ENCODE assay signal across 1 cellular context in the genomic region with DNA sequence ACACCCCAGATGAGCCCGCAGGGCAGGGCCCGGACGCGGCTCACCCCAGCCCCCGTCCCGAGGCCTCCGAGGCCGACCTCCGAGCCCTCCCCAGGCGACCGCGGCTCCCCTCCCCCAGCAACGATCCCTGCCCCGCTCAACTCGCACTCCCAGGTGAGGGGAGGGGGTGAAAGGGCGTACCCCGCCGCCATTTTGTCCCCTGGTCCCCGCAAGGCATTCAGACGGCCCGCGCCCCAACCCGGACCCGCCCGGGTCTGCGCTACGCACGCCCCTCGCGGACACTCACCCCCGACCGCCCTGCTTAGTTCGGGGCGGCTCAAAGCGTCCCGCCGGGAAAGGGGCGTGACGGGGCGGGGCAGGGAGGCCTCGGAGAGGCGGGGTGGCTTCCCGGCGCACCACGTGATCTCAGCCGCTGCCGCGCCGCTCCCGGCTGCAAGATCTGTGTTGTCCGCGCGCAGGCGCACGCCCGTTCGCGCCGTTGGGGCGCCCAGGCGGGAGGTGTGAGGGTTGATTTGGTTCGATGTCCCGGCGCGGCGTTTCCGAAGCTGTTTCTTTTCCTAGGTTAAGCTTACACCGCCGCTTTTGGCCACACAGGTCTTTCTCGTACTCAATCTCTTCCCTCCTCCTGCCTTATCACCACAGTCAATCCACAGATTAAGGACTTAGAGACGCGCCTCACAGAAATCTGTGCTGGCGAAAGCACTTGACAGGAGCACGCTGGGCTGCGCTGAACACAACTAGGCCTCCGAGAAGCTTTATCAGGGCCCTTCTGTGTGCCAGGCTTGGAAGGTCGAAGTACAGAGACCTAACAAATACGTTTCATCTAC.
TF ChIP-seq lines count a peak whose summit lies in the region.

A gene with protein sequence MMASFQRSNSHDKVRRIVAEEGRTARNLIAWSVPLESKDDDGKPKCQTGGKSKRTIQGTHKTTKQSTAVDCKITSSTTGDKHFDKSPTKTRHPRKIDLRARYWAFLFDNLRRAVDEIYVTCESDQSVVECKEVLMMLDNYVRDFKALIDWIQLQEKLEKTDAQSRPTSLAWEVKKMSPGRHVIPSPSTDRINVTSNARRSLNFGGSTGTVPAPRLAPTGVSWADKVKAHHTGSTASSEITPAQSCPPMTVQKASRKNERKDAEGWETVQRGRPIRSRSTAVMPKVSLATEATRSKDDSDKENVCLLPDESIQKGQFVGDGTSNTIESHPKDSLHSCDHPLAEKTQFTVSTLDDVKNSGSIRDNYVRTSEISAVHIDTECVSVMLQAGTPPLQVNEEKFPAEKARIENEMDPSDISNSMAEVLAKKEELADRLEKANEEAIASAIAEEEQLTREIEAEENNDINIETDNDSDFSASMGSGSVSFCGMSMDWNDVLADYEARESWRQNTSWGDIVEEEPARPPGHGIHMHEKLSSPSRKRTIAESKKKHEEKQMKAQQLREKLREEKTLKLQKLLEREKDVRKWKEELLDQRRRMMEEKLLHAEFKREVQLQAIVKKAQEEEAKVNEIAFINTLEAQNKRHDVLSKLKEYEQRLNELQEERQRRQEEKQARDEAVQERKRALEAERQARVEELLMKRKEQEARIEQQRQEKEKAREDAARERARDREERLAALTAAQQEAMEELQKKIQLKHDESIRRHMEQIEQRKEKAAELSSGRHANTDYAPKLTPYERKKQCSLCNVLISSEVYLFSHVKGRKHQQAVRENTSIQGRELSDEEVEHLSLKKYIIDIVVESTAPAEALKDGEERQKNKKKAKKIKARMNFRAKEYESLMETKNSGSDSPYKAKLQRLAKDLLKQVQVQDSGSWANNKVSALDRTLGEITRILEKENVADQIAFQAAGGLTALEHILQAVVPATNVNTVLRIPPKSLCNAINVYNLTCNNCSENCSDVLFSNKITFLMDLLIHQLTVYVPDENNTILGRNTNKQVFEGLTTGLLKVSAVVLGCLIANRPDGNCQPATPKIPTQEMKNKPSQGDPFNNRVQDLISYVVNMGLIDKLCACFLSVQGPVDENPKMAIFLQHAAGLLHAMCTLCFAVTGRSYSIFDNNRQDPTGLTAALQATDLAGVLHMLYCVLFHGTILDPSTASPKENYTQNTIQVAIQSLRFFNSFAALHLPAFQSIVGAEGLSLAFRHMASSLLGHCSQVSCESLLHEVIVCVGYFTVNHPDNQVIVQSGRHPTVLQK (N-terminal part only) (minus strand): TSS at position 328 of the 827 bp plus-strand sequence. CDS start 21,523 bp downstream, outside the sequence.

TF ChIP-seq in HepG2, 621 proteins besides CTCF, POLR2A, EP300 and RAD21 (continued from another document and continues in another):
- no peak for TF ChIP-seq TRIM24 (CRISPR knock-in tag; IDR thresholded peaks at IDR 0.05)
- no peak for TF ChIP-seq ZSCAN5A (CRISPR knock-in tag; IDR thresholded peaks at IDR 0.05; ENCODE audit: borderline replicate concordance)
- TF ChIP-seq TCF12 (IDR thresholded peaks at IDR 0.05): no peak
- TF ChIP-seq TCF12 (CRISPR knock-in tag; IDR thresholded peaks at IDR 0.05): peak; percentile 90
- peak in 1 of 2 experiments; percentile 83; a peak in 2 of 4 replicates for TF ChIP-seq KLF16 (CRISPR knock-in tag; IDR thresholded peaks at IDR 0.05)
- no peak for TF ChIP-seq FOXA1 (IDR thresholded peaks at IDR 0.05)
- no peak; the same call in 1 of the 2 replicates for TF ChIP-seq FOXA1 (CRISPR knock-in tag; IDR thresholded peaks at IDR 0.05)
- peak; percentile 45; the same call in 1 of the 2 replicates for TF ChIP-seq ZBTB7B (CRISPR knock-in tag; IDR thresholded peaks at IDR 0.05)
- no peak for TF ChIP-seq NR3C1 (CRISPR knock-in tag; IDR thresholded peaks at IDR 0.05)
- 0 out of 2 replicates have a peak, but pooled peaks have one; percentile 59 for TF ChIP-seq MBD4 (IDR thresholded peaks at IDR 0.05; ENCODE audit: borderline replicate concordance, low read length)
- TF ChIP-seq EED (CRISPR knock-in tag; IDR thresholded peaks at IDR 0.05): no peak; the same call in 1 of the 2 replicates
- peak; percentile 73; the same call in 1 of the 2 replicates for TF ChIP-seq CENPBD1 (CRISPR knock-in tag; IDR thresholded peaks at IDR 0.05; ENCODE audit: borderline replicate concordance, low read depth)
- peak; percentile 60; the same call in 1 of the 2 replicates for TF ChIP-seq YEATS4 (CRISPR knock-in tag; IDR thresholded peaks at IDR 0.05; ENCODE audit: borderline replicate concordance)
- TF ChIP-seq, protein P1, sequence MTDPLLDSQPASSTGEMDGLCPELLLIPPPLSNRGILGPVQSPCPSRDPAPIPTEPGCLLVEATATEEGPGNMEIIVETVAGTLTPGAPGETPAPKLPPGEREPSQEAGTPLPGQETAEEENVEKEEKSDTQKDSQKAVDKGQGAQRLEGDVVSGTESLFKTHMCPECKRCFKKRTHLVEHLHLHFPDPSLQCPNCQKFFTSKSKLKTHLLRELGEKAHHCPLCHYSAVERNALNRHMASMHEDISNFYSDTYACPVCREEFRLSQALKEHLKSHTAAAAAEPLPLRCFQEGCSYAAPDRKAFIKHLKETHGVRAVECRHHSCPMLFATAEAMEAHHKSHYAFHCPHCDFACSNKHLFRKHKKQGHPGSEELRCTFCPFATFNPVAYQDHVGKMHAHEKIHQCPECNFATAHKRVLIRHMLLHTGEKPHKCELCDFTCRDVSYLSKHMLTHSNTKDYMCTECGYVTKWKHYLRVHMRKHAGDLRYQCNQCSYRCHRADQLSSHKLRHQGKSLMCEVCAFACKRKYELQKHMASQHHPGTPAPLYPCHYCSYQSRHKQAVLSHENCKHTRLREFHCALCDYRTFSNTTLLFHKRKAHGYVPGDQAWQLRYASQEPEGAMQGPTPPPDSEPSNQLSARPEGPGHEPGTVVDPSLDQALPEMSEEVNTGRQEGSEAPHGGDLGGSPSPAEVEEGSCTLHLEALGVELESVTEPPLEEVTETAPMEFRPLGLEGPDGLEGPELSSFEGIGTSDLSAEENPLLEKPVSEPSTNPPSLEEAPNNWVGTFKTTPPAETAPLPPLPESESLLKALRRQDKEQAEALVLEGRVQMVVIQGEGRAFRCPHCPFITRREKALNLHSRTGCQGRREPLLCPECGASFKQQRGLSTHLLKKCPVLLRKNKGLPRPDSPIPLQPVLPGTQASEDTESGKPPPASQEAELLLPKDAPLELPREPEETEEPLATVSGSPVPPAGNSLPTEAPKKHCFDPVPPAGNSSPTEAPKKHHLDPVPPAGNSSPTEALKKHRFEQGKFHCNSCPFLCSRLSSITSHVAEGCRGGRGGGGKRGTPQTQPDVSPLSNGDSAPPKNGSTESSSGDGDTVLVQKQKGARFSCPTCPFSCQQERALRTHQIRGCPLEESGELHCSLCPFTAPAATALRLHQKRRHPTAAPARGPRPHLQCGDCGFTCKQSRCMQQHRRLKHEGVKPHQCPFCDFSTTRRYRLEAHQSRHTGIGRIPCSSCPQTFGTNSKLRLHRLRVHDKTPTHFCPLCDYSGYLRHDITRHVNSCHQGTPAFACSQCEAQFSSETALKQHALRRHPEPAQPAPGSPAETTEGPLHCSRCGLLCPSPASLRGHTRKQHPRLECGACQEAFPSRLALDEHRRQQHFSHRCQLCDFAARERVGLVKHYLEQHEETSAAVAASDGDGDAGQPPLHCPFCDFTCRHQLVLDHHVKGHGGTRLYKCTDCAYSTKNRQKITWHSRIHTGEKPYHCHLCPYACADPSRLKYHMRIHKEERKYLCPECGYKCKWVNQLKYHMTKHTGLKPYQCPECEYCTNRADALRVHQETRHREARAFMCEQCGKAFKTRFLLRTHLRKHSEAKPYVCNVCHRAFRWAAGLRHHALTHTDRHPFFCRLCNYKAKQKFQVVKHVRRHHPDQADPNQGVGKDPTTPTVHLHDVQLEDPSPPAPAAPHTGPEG (CRISPR knock-in tag; IDR thresholded peaks at IDR 0.05): peak; percentile 91
- TF ChIP-seq RARG (CRISPR knock-in tag; IDR thresholded peaks at IDR 0.05; ENCODE audit: low read depth): 0 out of 2 replicates have a peak, but pooled peaks have one; percentile 90
- TF ChIP-seq, protein P2, sequence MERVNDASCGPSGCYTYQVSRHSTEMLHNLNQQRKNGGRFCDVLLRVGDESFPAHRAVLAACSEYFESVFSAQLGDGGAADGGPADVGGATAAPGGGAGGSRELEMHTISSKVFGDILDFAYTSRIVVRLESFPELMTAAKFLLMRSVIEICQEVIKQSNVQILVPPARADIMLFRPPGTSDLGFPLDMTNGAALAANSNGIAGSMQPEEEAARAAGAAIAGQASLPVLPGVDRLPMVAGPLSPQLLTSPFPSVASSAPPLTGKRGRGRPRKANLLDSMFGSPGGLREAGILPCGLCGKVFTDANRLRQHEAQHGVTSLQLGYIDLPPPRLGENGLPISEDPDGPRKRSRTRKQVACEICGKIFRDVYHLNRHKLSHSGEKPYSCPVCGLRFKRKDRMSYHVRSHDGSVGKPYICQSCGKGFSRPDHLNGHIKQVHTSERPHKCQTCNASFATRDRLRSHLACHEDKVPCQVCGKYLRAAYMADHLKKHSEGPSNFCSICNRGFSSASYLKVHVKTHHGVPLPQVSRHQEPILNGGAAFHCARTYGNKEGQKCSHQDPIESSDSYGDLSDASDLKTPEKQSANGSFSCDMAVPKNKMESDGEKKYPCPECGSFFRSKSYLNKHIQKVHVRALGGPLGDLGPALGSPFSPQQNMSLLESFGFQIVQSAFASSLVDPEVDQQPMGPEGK (CRISPR knock-in tag; IDR thresholded peaks at IDR 0.05): peak; percentile 59
- TF ChIP-seq FOXK2 (IDR thresholded peaks at IDR 0.05): no peak
- no peak for TF ChIP-seq THYN1 (CRISPR knock-in tag; IDR thresholded peaks at IDR 0.05; ENCODE audit: borderline replicate concordance, low read depth)
- peak; percentile 85 for TF ChIP-seq AKNA (CRISPR knock-in tag; IDR thresholded peaks at IDR 0.05; ENCODE audit: borderline replicate concordance)
- TF ChIP-seq SMAD3 (CRISPR knock-in tag; IDR thresholded peaks at IDR 0.05): peak; percentile 39; the same call in 1 of the 2 replicates
- no peak; the same call in 1 of the 2 replicates for TF ChIP-seq NCOA2 (CRISPR knock-in tag; IDR thresholded peaks at IDR 0.05)
- TF ChIP-seq IKZF1 (IDR thresholded peaks at IDR 0.05): no peak
- peak; percentile 72 for TF ChIP-seq MEF2D (CRISPR knock-in tag; IDR thresholded peaks at IDR 0.05)
- TF ChIP-seq, protein P3, sequence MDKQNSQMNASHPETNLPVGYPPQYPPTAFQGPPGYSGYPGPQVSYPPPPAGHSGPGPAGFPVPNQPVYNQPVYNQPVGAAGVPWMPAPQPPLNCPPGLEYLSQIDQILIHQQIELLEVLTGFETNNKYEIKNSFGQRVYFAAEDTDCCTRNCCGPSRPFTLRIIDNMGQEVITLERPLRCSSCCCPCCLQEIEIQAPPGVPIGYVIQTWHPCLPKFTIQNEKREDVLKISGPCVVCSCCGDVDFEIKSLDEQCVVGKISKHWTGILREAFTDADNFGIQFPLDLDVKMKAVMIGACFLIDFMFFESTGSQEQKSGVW (CRISPR knock-in tag; IDR thresholded peaks at IDR 0.05; ENCODE audit: borderline replicate concordance): 0 out of 2 replicates have a peak, but pooled peaks have one; percentile 41
- 0 out of 2 replicates have a peak, but pooled peaks have one; percentile 24 for TF ChIP-seq NCOR1 (IDR thresholded peaks at IDR 0.05; ENCODE audit: borderline replicate concordance, low read length)
- TF ChIP-seq FOXM1 (CRISPR knock-in tag; IDR thresholded peaks at IDR 0.05): 0 out of 2 replicates have a peak, but pooled peaks have one; percentile 66
- no peak for TF ChIP-seq ZNF17 (CRISPR knock-in tag; IDR thresholded peaks at IDR 0.05)
- peak; percentile 82 for TF ChIP-seq ZSCAN31 (CRISPR knock-in tag; IDR thresholded peaks at IDR 0.05; ENCODE audit: low read depth)
- peak; percentile 91; the same call in 1 of the 2 replicates for TF ChIP-seq ZNF441 (CRISPR knock-in tag; IDR thresholded peaks at IDR 0.05; ENCODE audit: borderline replicate concordance)
- no peak for TF ChIP-seq NFRKB (IDR thresholded peaks at IDR 0.05)
- TF ChIP-seq U2AF1 (optimal IDR thresholded peaks at IDR 0.05; ENCODE audit: low read depth, low read length): no peak
- no peak for TF ChIP-seq PCBP2 (optimal IDR thresholded peaks at IDR 0.05; ENCODE audit: low read depth, low read length, poor library complexity, severe bottlenecking)
- TF ChIP-seq CEBPB (IDR thresholded peaks at IDR 0.05; ENCODE audit: borderline replicate concordance, low read depth, low read length): no peak
